8 cellular contexts compared by ENCODE assay signal in the genomic region with DNA sequence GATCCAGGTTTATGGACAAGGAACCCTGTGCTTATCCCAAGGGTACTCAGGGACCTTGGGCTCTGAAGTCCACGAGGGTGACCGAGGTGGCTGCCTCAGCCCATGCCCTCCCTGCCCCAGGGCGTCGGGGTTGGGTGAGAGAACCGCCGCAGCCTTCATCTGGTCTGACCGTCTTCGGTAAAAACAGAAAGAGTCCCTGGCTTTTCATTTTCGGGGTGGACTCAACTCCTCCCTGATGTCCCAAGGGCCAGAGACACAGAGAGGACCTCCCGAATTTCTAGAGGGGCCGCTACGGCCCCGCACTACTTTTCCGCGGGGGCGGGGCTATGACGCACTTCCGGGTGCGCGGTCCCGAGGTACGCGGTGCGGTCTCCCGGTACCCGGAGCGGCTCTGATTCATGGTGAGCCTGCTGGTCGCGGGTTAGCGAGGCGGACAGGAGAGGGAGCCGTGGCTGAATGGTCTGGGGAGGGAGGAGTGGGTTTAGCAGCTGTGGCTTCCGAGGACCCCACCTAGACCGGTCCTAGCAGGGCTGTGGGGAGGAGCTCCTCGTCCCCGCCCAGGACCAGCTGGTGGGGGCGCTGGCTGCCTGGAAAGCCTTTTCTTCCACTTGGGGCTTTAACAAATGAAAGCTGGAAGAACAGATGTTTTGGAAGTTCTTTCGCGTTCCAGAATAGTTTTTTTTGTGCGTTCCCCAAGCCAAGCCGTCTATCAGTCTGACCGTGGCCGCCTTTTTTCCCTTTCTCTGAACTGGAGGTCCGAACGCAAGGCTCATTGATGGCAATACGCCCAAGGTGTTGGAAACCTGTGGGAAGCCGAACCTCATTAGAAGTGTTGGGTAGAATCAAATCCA. TPM values are rescaled to one million over a fixed set of nuclear protein-coding genes. Genes with fewer than 3 reads are reported as not detected.
DNase-seq lines count a peak whose midpoint lies in the region; ATAC-seq and TF ChIP-seq lines count a peak whose summit lies in the region.

A gene (plus strand): TSS at position 334 of the 851 bp plus-strand sequence. CDS start 7,233 bp downstream, outside the sequence.

- peak; percentile 91 for DNase-seq in GM10248 (ENCODE audit: extremely low spot score)
- DNase-seq in HFF-Myc (ENCODE audit: extremely low read depth, low read depth), result peak; percentile 42
- peak; percentile 91 for DNase-seq in NB4 (ENCODE audit: low read depth)
- peak; percentile 53 to 68 for DNase-seq in SW 1271 (lab: John Stamatoyannopoulos, UW)
- DNase-seq in heart left ventricle, result peak; percentile 85 to 93 (median 89)
- DNase-seq in pons (ENCODE audit: low spot score), result peak; percentile 73
- peak; percentile 87 for DNase-seq in transverse colon

- TF ChIP-seq POLR2A in NB4 (IDR thresholded peaks at IDR 0.05; ENCODE audit: extremely low read depth, insufficient read length) (peak; percentile 92), heart left ventricle (IDR thresholded peaks at IDR 0.05) (peak; percentile 21 to 79), transverse colon (IDR thresholded peaks at IDR 0.05) (peak; percentile 80)

- H3K4me1 ChIP-seq in heart left ventricle (peaks cover 0 to 19% (median 7%) of the 10 kb centered on the region in 12 donors), transverse colon (peaks cover 7 to 32% (median 15%) of the 10 kb centered on the region in 4 donors)

- CTCF ChIA-PET in GM10248 (lab: Yijun Ruan, JAX), result interaction anchor here (0.9 to 2.0 kb wide), 9 partner anchors 9 to 168 kb away, joined by 3 to 7 read pairs (median 4); a partner anchor contains a TSS

- TF ChIP-seq CTCF in GM10248 (IDR thresholded peaks at IDR 0.05; ENCODE audit: control extremely low read depth, extremely low read depth, low read depth, missing control alignments), result peak; percentile 32
- no peak for TF ChIP-seq CTCF in HFF-Myc (IDR thresholded peaks at IDR 0.05; ENCODE audit: low read depth, low read length, missing control alignments)
- TF ChIP-seq CTCF in NB4 (IDR thresholded peaks at IDR 0.05; ENCODE audit: low read depth, low read length), result peak; percentile 23
- peak in 5 of 12 donors; percentile 14 to 45 (median 16) for TF ChIP-seq CTCF in heart left ventricle (IDR thresholded peaks at IDR 0.05)
- peak in 2 of 5 experiments; percentile 16 to 22 for TF ChIP-seq CTCF in transverse colon (IDR thresholded peaks at IDR 0.05)

- ATAC-seq in heart left ventricle, result peak; percentile 94 to 99 (median 98)

- H3K27ac ChIP-seq in adipose tissue (ENCODE audit: low read depth, low read length) (peak within 1 kb of the TSS; percentile 1), heart left ventricle (peak within 1 kb of the TSS; percentile 66 to 98 (median 94)), transverse colon (peak within 1 kb of the TSS; percentile 91 to 97 (median 96))

- intact Hi-C loops in heart left ventricle (cut with DNase I) (loop anchor here in 9 of 10 donors (1.0 to 10.0 kb wide), 11 partner anchors 31 to 135 kb away; a partner anchor contains a TSS), transverse colon (cut with DNase I; ENCODE audit: low total_unique reads) (no loop called here)

- WGBS in adipose tissue, 3 donors, result 0 to 1% (median 1%) methylated on average over 47 of the region's 47 CpGs
- 0 to 1% (median 1%) methylated on average over 32 to 47 of the region's 47 CpGs for WGBS in heart left ventricle, 4 donors
- 0 to 1% methylated on average over 10 to 42 of the region's 47 CpGs for WGBS in transverse colon (ENCODE audit: low coverage in 1 of 2), 2 donors

- H3K27me3 ChIP-seq in heart left ventricle (no peaks in the 10 kb centered on the region), transverse colon (no peaks in the 10 kb centered on the region)

- peaks cover 0 to 5% (median 0%) of the 10 kb centered on the region in 9 donors for H3K36me3 ChIP-seq in heart left ventricle
- H3K36me3 ChIP-seq in transverse colon, result no peaks in the 10 kb centered on the region

- in situ Hi-C loops in transverse colon (cut with MboI; ENCODE audit: low pct_ligation_motif_present in 1 of 4, low pct_unique_long_range_greater_than_20kb in 1 of 4, low sequenced_read_pairs in 3 of 4), result loop anchor here in 3 of 4 donors (10.0 to 25.0 kb wide), 2 partner anchors 55 to 137 kb away; a partner anchor contains a TSS

- POLR2A ChIA-PET in GM10248 (lab: Yijun Ruan, JAX), result interaction anchor here (1.0 kb wide), 2 partner anchors 10 to 30 kb away, joined by 3 to 4 read pairs; no protein-coding TSS in a partner anchor

- H3K9me3 ChIP-seq in heart left ventricle (no peaks in the 10 kb centered on the region), transverse colon (no peaks in the 10 kb centered on the region)

- TF ChIP-seq EP300 in transverse colon (IDR thresholded peaks at IDR 0.05; ENCODE audit: low read depth), result no peak

- H3K4me3 ChIP-seq in HFF-Myc (replicated peaks; ENCODE audit: low read depth, low read length) (peak within 1 kb of the TSS; percentile 82), NB4 (ENCODE audit: low read depth, low read length) (peak within 1 kb of the TSS; percentile 68), heart left ventricle (peak within 1 kb of the TSS; percentile 53 to 92 (median 80)), transverse colon (peak within 1 kb of the TSS; percentile 71 to 86 (median 81))

RNA-seq across cellular contexts. Expression of the gene that starts here (rescaled TPM):
- polyA plus RNA-seq in adipose tissue, result 1 to 10 TPM; 5.4 to 8.6 (median 7.8) TPM
- 10 to 100 TPM in 2 of 9 donors, 1 to 10 TPM in 7; 6.2 to 12.1 (median 7.2) TPM for total RNA-seq in heart left ventricle
- 1 to 10 TPM; 4.4 to 7.2 TPM for polyA plus RNA-seq in heart left ventricle
- 10 to 100 TPM in 2 of 4 donors, 1 to 10 TPM in 1, under 1 TPM in 1; 0.75 to 28.7 (median 10.0) TPM for total RNA-seq in transverse colon

Comparison
In these comparisons a context has a peak if more than half of its experiments do, and no peak if none do; other contexts are left out.
1. Peak in every context shown above with its lines: DNase-seq, ATAC-seq, H3K4me3 ChIP-seq and H3K27ac ChIP-seq.
2. H3K27ac ChIP-seq: peak in every context shown above with its lines; median percentile 96 in transverse colon; 94 in heart left ventricle; 1 in adipose tissue.